In the genomic region with DNA sequence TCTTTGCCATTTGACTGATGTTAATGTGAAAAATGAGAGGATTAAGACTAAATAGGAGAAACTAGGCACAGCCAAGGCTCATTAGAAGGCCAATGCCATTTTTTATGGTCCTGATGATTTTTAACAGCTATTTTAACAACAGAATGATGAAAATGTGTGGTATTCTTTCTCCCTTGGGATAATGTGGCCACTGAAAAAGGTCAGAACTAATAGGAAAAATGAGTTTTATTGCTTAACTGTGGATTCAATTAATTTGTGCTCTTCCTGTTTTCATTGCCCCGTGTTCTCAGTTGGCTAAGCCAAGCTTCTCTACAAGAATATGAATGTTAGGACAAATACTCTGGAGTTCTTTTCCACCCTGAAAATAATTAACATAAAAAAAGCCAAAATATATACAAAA, we compare ENCODE assay signal across 16 cellular contexts. TPM values are rescaled to one million over a fixed set of nuclear protein-coding genes. Genes with fewer than 3 reads are reported as not detected.
"Had no signal": no experiment of that assay in that cellular context is flagged by ENCODE, and none has a peak within 500 bp of the region (broad histone marks: within the 10 kb centered on the region; RNA-seq: fewer than 3 reads in every experiment).

No MANE protein-coding gene starts in this region.

- H3K4me3 ChIP-seq: mucosa of descending colon, psoas muscle, sigmoid colon, thyroid gland had no signal

- ATAC-seq: activated CD4-positive, alpha-beta T cell treated with anti-CD3 and anti-CD28 coated beads for 36 hours; activated naive CD4-positive, alpha-beta T cell treated with anti-CD3 and anti-CD28 coated beads, Interleukin-2, amount 50 U/mL, for 72 hours; left cardiac atrium; mucosa of descending colon; naive thymus-derived CD4-positive, alpha-beta T cell; stimulated activated naive B cell treated with anti-CD40 and anti-IgM and Interleukin-4, amounts not matched to agents 10 μg/mL and 1 μg/mL and 100 μg/mL, for 72 hours had no signal

- H3K27ac ChIP-seq: psoas muscle, sigmoid colon, thyroid gland had no signal

- H3K9me3 ChIP-seq: mucosa of descending colon, psoas muscle, sigmoid colon, thyroid gland had no signal

- H3K36me3 ChIP-seq: sigmoid colon, thyroid gland had no signal

- H3K4me1 ChIP-seq: thyroid gland had no signal

- DNase-seq: activated CD4-positive, alpha-beta T cell treated with anti-CD3 and anti-CD28 coated beads for 36 hours; activated CD4-positive, alpha-beta T cell treated with anti-CD3 and anti-CD28 coated beads, Interleukin-2, amount 50 U/mL, for 48 hours; activated gamma-delta T cell treated with Interleukin-2 at 50 U/mL for 16 hours; activated T-cell treated with anti-CD3 and anti-CD28 coated beads for 4 hours; dermis blood vessel endothelial cell; effector memory CD4-positive, alpha-beta T cell; left cardiac atrium; mesenchymal stem cell; mucosa of descending colon; naive thymus-derived CD4-positive, alpha-beta T cell; psoas muscle; sigmoid colon; stimulated activated naive B cell treated with anti-CD40 and anti-IgM and Interleukin-4, amounts not matched to agents 10 μg/mL and 1 μg/mL and 100 μg/mL, for 72 hours; thyroid gland had no signal

- H3K27me3 ChIP-seq: sigmoid colon, thyroid gland had no signal

RNA-seq across cellular contexts. Expression of a gene that starts 56.6 kb away (rescaled TPM):
- total RNA-seq: activated CD4-positive, alpha-beta T cell treated with anti-CD3 and anti-CD28 coated beads for 36 hours; activated naive CD4-positive, alpha-beta T cell treated with anti-CD3 and anti-CD28 coated beads, Interleukin-2, amount 50 U/mL, for 72 hours; activated T-helper 1 cell treated with anti-CD3 and anti-CD28 coated beads, Interleukin-12 subunit alpha, Interleukin-12 subunit beta, Interleukin-2, Interleukin-4 antibody, amounts not matched to agents 30 ng/mL and 10 ng/mL and 1 ng/mL, durations not matched to agents 14 hours and 24 hours and 36 hours had no signal
- polyA plus RNA-seq: naive thymus-derived CD4-positive, alpha-beta T cell had no signal
